In genomic region chr10:22271786-22272185, GRCh38 we compare ENCODE assay signal across 19 cellular contexts. TPM values are rescaled to one million over a fixed set of nuclear protein-coding genes. Genes with fewer than 3 reads are reported as not detected.
"Had no signal": no experiment of that assay in that cellular context is flagged by ENCODE, and none has a peak within 500 bp of the region (broad histone marks: within the 10 kb centered on the region; RNA-seq: fewer than 3 reads in every experiment).

No MANE protein-coding gene starts in this region.

- H3K36me3 ChIP-seq: ascending aorta, ovary, thyroid gland had no signal

- H3K27ac Mint-ChIP-seq: T-helper 2 cell treated with Interferon-gamma antibody and Interleukin-4, amounts not matched to agents 5 μg/mL and 100 μg/mL, for 36 hours had no signal

- DNase-seq: activated CD4-positive, CD25-positive, alpha-beta regulatory T cell; activated CD8-positive, alpha-beta memory T cell treated with anti-CD3 and anti-CD28 coated beads, Interleukin-2, amount 50 U/mL, for 48 hours; activated effector memory CD4-positive, alpha-beta T cell treated with anti-CD3 and anti-CD28 coated beads, Interleukin-2, amount 50 U/mL, for 16 hours; left colon; midbrain; ovary; stimulated activated CD4-positive, alpha-beta T cell treated with anti-CD3 and anti-CD28 coated beads, Interleukin-2, amount 100 ng/mL, for 24 hours; thyroid gland had no signal

- H3K4me3 ChIP-seq: ascending aorta, lung, ovary, thyroid gland had no signal

- H3K4me3 Mint-ChIP-seq: neural crest cell; T-helper 2 cell treated with Interferon-gamma antibody and Interleukin-4, amounts not matched to agents 5 μg/mL and 100 μg/mL, for 36 hours had no signal

- H3K4me1 ChIP-seq: ascending aorta, thyroid gland had no signal

- FAIRE-seq: islet of Langerhans had no signal

- ATAC-seq: left colon, sciatic nerve had no signal

- H3K4me1 Mint-ChIP-seq: neural crest cell had no signal

- H3K9me3 ChIP-seq: ascending aorta, ovary, thyroid gland had no signal

- H3K27me3 ChIP-seq: ascending aorta, ovary, thyroid gland had no signal

- H3K27ac ChIP-seq: ascending aorta, ovary, thyroid gland had no signal

- H3K9me3 Mint-ChIP-seq: neural crest cell; T-helper 2 cell treated with Interferon-gamma antibody and Interleukin-4, amounts not matched to agents 5 μg/mL and 100 μg/mL, for 36 hours had no signal

RNA-seq across cellular contexts. Expression of gene EBLN1, which starts 54.0 kb away (rescaled TPM):
- total RNA-seq: ascending aorta, chondrocyte, dermis microvascular lymphatic vessel endothelial cell, epithelial cell of proximal tubule, left colon, lung, neural crest cell, ovary, pulmonary artery endothelial cell, sciatic nerve, thyroid gland, urinary bladder had no signal
- polyA plus RNA-seq: lung, ovary, urinary bladder had no signal
